ENCODE assay signal across 1 cellular context in the genomic region with DNA sequence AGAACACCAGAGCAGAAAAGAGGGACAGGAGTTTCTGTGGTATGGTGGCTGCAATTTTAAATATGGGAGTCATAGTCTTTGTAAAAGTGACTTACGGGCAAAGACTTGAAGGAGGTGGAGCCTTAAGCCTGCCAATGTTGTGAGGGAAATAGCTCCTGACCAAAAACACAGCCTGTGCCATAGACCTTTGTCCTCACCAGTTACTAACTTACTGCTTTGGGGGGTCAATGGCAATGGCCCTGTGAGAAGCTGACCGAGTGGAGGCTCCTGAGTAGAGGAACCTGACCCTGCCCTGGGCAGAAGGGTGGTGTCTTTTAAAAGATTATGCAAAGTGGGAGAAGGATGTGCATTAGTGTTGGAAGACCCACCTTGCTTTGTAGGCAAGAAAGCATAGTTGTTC.
A peak's percentile ranks its signal among the peaks of the same experiment; 100 is the strongest.
TF ChIP-seq lines count a peak whose summit lies in the region.

No MANE protein-coding gene starts in this region.

TF ChIP-seq in HepG2, 621 proteins besides CTCF, POLR2A, EP300 and RAD21:
- TF ChIP-seq SSRP1 (CRISPR knock-in tag; IDR thresholded peaks at IDR 0.05) (0 out of 2 replicates have a peak, but pooled peaks have one; percentile 37), SMAD3 (CRISPR knock-in tag; IDR thresholded peaks at IDR 0.05) (no peak)
